11 cellular contexts compared by ENCODE assay signal in the genomic region with DNA sequence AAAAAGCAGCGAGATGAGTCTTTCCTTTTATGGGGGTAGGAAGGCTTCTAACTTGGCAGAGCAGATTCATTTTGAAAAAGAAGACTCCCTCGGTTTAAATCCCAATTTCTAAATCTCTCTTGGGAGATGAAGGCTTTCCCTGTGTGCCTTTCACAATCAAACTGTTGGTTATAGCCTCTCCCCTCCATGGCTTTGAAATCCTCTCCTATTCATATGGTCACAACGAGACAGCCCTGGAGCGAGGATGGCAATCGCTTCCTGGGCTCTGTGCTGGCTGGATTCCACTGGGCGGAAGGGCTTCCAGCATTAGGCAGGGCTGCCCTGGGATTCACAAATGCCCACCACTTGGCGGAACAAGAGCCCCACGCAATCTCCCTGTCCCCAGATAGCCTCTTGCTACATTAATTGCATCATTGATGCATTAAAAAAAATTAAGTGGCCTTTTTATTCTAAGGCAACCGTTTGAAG. TPM values are rescaled to one million over a fixed set of nuclear protein-coding genes. Genes with fewer than 3 reads are reported as not detected.
DNase-seq lines count a peak whose midpoint lies in the region; ATAC-seq and TF ChIP-seq lines count a peak whose summit lies in the region.
"Had no signal": no experiment of that assay in that cellular context is flagged by ENCODE, and none has a peak within 500 bp of the region (broad histone marks: within the 10 kb centered on the region; RNA-seq: fewer than 3 reads in every experiment).

No MANE protein-coding gene starts in this region.

- TF ChIP-seq CTCF in choroid plexus epithelial cell (conservative IDR thresholded peaks at IDR 0.05; ENCODE audit: low read depth, low read length) (no peak), left lung (IDR thresholded peaks at IDR 0.05) (no peak)

- H3K4me1 ChIP-seq in HAP-1 (peaks cover 19% of the 10 kb centered on the region), left lung (peaks cover 0 to 31% of the 10 kb centered on the region in 2 donors), stomach smooth muscle (ENCODE audit: control insufficient read depth, insufficient read depth, low read length) (peaks cover 15% of the 10 kb centered on the region)

- DNase-seq in HAP-1 (ENCODE audit: low spot score in 2 of 2) (peak; percentile 79 to 87), choroid plexus epithelial cell (ENCODE audit: low read depth) (peak; percentile 40), left lung (peak in 1 of 2 donors; percentile 70), NCI-H2227 (lab: John Stamatoyannopoulos, UW; ENCODE audit: unreplicated experiment) (no peak)
- DNase-seq in activated effector memory CD4-positive, alpha-beta T cell treated with anti-CD3 and anti-CD28 coated beads, Interleukin-2, amount 50 U/mL, for 16 hours: no peak
- DNase-seq: activated CD8-positive, alpha-beta memory T cell treated with anti-CD3 and anti-CD28 coated beads, Interleukin-2, amount 10 ng/mL, durations not matched to agents 7 days and 5 days; effector memory CD4-positive, alpha-beta T cell; GDM1 had no signal

- H3K9me3 ChIP-seq in HAP-1: no peaks in the 10 kb centered on the region
- no peaks in the 10 kb centered on the region for H3K9me3 ChIP-seq in left lung
- no peaks in the 10 kb centered on the region for H3K9me3 ChIP-seq in stomach smooth muscle (ENCODE audit: control insufficient read depth in 2 of 2, low read length in 2 of 2)

- ATAC-seq in left lung (peak; percentile 8), HG03378 (IDR thresholded peaks at IDR 0.05; ENCODE audit: unreplicated experiment) (no peak), GM21717 (IDR thresholded peaks at IDR 0.05; ENCODE audit: unreplicated experiment) (no peak)
- ATAC-seq: activated CD8-positive, alpha-beta memory T cell treated with anti-CD3 and anti-CD28 coated beads, Interleukin-2, amount 10 ng/mL, durations not matched to agents 7 days and 5 days had no signal

- intact Hi-C loops in left lung (cut with DNase I): no loop called here

- H3K27me3 ChIP-seq in HAP-1 (ENCODE audit: low read depth): no peaks in the 10 kb centered on the region
- H3K27me3 ChIP-seq in left lung: peaks cover 0 to 8% of the 10 kb centered on the region in 2 donors
- no peaks in the 10 kb centered on the region for H3K27me3 ChIP-seq in stomach smooth muscle (ENCODE audit: control insufficient read depth in 1 of 2, insufficient read depth in 2 of 2, low read length in 2 of 2)

- peak overlapping the region; percentile 86 to 92 for H3K9ac ChIP-seq in stomach smooth muscle (ENCODE audit: low read length in 2 of 2)

- H3K4me3 ChIP-seq in HAP-1 (no peak overlapping the region), choroid plexus epithelial cell (ENCODE audit: low read depth, low read length) (peak overlapping the region; percentile 59), left lung (peak overlapping the region; percentile 46 to 61), stomach smooth muscle (ENCODE audit: low read length in 2 of 2) (peak overlapping the region; percentile 97 to 98)

- in situ Hi-C loops in HAP-1 (cut with MboI; ENCODE audit: low sequenced_read_pairs): no loop called here

- peak overlapping the region; percentile 85 to 89 for H3K27ac ChIP-seq in left lung
- H3K27ac ChIP-seq in stomach smooth muscle (ENCODE audit: low read length): peak overlapping the region; percentile 91

- H3K36me3 ChIP-seq in HAP-1 (replicated peaks) (no peaks in the 10 kb centered on the region), left lung (no peaks in the 10 kb centered on the region), stomach smooth muscle (ENCODE audit: control insufficient read depth in 2 of 2, insufficient read depth in 2 of 2, low read length in 2 of 2) (no peaks in the 10 kb centered on the region)

RNA-seq across cellular contexts. Expression of a gene that starts 1.6 kb away (rescaled TPM):
- total RNA-seq in left lung: 10 to 100 TPM; 73.6 to 76.9 TPM
- total RNA-seq: activated CD8-positive, alpha-beta memory T cell treated with anti-CD3 and anti-CD28 coated beads, Interleukin-2, amount 10 ng/mL, durations not matched to agents 7 days and 5 days had no signal

Comparison
In these comparisons a context has a peak if more than half of its experiments do, and no peak if none do; other contexts are left out.
1. DNase-seq: peak in HAP-1 (2 of 2) and choroid plexus epithelial cell (single experiment); none in NCI-H2227 (single experiment) and activated effector memory CD4-positive, alpha-beta T cell treated with anti-CD3 and anti-CD28 coated beads, Interleukin-2, amount 50 U/mL, for 16 hours (single experiment).